Comparison of ENCODE assay signal across 1 cellular context in the genomic region with DNA sequence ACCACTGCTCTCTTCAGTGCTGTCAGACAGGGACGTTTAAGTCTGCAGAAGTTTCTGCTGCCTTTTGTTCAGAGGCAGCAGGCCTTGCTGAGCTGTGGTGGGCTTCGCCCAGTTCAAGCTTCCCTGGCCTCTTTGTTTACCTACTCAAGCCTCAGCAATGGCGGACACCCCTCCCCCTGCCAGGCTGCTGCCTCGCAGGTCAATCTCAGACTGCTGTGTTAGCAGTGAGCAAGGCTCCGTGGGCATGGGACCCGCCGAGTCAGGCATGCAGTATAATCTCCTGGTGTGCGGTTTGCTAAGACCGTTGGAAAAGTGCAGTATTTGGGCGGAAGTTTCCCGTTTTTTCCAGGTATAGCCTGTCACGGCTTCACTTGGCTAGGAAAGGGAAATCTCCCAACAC.
A peak's percentile ranks its signal among the peaks of the same experiment; 100 is the strongest.
TF ChIP-seq lines count a peak whose summit lies in the region.

No MANE protein-coding gene starts in this region.

TF ChIP-seq in HepG2, 621 proteins besides CTCF, POLR2A, EP300 and RAD21:
- TF ChIP-seq ZNF687 (CRISPR knock-in tag; IDR thresholded peaks at IDR 0.05) (peak; percentile 38), ZNF891 (CRISPR knock-in tag; IDR thresholded peaks at IDR 0.05) (0 out of 2 replicates have a peak, but pooled peaks have one; percentile 57), ZBTB4 (CRISPR knock-in tag; IDR thresholded peaks at IDR 0.05; ENCODE audit: borderline replicate concordance) (0 out of 2 replicates have a peak, but pooled peaks have one; percentile 37), ZBTB38 (CRISPR knock-in tag; IDR thresholded peaks at IDR 0.05) (0 out of 2 replicates have a peak, but pooled peaks have one; percentile 16)
